ENCODE assay signal across 1 cellular context in the genomic region with DNA sequence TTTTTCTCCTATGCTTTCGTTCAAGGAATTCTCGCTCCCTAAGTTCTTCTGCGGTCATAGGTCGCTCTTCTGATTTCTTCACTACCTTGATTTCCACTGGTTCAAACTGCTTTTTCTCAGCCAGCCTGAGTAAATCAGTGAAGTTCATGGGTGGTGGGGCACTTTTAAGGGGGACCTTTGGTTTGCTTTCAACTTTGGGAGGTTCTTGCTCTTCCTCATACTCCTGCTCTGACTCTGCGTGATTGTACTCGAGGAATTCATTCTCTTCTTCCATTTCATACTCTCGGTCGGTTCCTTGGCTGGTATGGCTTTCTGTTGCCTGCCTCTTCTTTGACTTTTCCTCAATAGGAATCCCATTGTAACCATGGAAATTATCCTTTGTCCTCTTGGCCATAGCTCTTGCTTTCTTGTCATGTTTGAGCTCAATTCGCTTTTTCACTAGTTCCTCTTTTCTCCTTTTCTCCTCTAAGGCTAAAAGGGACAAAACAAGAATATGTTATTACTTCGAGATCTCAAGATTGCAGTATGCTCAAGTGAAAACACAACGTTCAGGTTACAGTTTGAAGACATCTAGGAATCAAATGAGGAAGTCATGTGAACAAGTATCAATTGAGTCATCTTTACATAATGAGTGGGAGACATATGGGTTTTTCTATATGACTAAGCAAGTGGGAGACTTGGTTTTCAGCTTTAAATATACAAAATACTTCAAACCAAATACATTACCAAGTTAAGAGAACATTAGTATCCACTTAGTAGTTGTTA.
TF ChIP-seq lines count a peak whose summit lies in the region.

No MANE protein-coding gene starts in this region.

TF ChIP-seq in K562, 482 proteins besides CTCF, POLR2A, EP300 and RAD21 (continues in another document):
- TF ChIP-seq ARID1B (IDR thresholded peaks at IDR 0.05) = peak; percentile 47; the same call in 1 of the 2 replicates
- TF ChIP-seq ZNF239 (CRISPR knock-in tag; IDR thresholded peaks at IDR 0.05) = no peak
- TF ChIP-seq NELFE (IDR thresholded peaks at IDR 0.05; ENCODE audit: insufficient read depth, insufficient read length) = no peak
- TF ChIP-seq, protein P1, sequence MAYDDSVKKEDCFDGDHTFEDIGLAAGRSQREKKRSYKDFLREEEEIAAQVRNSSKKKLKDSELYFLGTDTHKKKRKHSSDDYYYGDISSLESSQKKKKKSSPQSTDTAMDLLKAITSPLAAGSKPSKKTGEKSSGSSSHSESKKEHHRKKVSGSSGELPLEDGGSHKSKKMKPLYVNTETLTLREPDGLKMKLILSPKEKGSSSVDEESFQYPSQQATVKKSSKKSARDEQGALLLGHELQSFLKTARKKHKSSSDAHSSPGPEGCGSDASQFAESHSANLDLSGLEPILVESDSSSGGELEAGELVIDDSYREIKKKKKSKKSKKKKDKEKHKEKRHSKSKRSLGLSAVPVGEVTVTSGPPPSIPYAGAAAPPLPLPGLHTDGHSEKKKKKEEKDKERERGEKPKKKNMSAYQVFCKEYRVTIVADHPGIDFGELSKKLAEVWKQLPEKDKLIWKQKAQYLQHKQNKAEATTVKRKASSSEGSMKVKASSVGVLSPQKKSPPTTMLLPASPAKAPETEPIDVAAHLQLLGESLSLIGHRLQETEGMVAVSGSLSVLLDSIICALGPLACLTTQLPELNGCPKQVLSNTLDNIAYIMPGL (CRISPR knock-in tag; IDR thresholded peaks at IDR 0.05) = no peak
- no peak for TF ChIP-seq ARHGAP35 (IDR thresholded peaks at IDR 0.05; ENCODE audit: partially characterized antibody)
- TF ChIP-seq ZNF644 (tag; IDR thresholded peaks at IDR 0.05; ENCODE audit: low read depth) = no peak
- no peak for TF ChIP-seq NCOR1 (IDR thresholded peaks at IDR 0.05)
- TF ChIP-seq ZNF224 (CRISPR knock-in tag; IDR thresholded peaks at IDR 0.05) = no peak
- no peak for TF ChIP-seq SETDB1 (IDR thresholded peaks at IDR 0.05; ENCODE audit: low read length)
- peak; percentile 79 for TF ChIP-seq FOSL1 (tag; conservative IDR thresholded peaks at IDR 0.05)
- TF ChIP-seq ZNF3 (CRISPR knock-in tag; IDR thresholded peaks at IDR 0.05) = no peak
- TF ChIP-seq SRSF9 (IDR thresholded peaks at IDR 0.05; ENCODE audit: borderline replicate concordance, low read depth, low read length) = no peak
- peak; percentile 87 for TF ChIP-seq SPI1 (IDR thresholded peaks at IDR 0.05; ENCODE audit: borderline replicate concordance, low read depth, low read length)
- TF ChIP-seq GATAD2B (IDR thresholded peaks at IDR 0.05; ENCODE audit: borderline replicate concordance) = no peak
- no peak for TF ChIP-seq CCAR2 (IDR thresholded peaks at IDR 0.05; ENCODE audit: low read depth, low read length)
- 0 out of 2 replicates have a peak, but pooled peaks have one; percentile 9 for TF ChIP-seq CEBPB (tag; IDR thresholded peaks at IDR 0.05)
- TF ChIP-seq ZNF217 (CRISPR knock-in tag; IDR thresholded peaks at IDR 0.05) = no peak
- TF ChIP-seq, protein P2, sequence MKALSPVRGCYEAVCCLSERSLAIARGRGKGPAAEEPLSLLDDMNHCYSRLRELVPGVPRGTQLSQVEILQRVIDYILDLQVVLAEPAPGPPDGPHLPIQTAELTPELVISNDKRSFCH (CRISPR knock-in tag; IDR thresholded peaks at IDR 0.05) = no peak
- TF ChIP-seq, protein P2 (tag; IDR thresholded peaks at IDR 0.05) = no peak
- no peak for TF ChIP-seq SAFB (IDR thresholded peaks at IDR 0.05; ENCODE audit: borderline replicate concordance, low read depth, low read length)
- peak; percentile 74 for TF ChIP-seq ATF3 (IDR thresholded peaks at IDR 0.05)
- no peak for TF ChIP-seq ATF3 (CRISPR knock-in tag; conservative IDR thresholded peaks at IDR 0.05)
- TF ChIP-seq C11orf30 (IDR thresholded peaks at IDR 0.05; ENCODE audit: low read depth) = peak; percentile 40; the same call in 1 of the 2 replicates
- TF ChIP-seq DMBX1 (CRISPR knock-in tag; IDR thresholded peaks at IDR 0.05; ENCODE audit: borderline replicate concordance) = no peak
- no peak for TF ChIP-seq ZBTB1 (CRISPR knock-in tag; IDR thresholded peaks at IDR 0.05; ENCODE audit: borderline replicate concordance, low read depth)
- no peak for TF ChIP-seq HSF4 (CRISPR knock-in tag; IDR thresholded peaks at IDR 0.05; ENCODE audit: borderline replicate concordance)
- TF ChIP-seq SMARCA4 (IDR thresholded peaks at IDR 0.05) = peak; percentile 43; the same call in 1 of the 2 replicates
- TF ChIP-seq NFYB (IDR thresholded peaks at IDR 0.05; ENCODE audit: extremely low read depth, insufficient read length) = no peak
- no peak for TF ChIP-seq NR3C1 (CRISPR knock-in tag; IDR thresholded peaks at IDR 0.05)
- TF ChIP-seq, protein P3, sequence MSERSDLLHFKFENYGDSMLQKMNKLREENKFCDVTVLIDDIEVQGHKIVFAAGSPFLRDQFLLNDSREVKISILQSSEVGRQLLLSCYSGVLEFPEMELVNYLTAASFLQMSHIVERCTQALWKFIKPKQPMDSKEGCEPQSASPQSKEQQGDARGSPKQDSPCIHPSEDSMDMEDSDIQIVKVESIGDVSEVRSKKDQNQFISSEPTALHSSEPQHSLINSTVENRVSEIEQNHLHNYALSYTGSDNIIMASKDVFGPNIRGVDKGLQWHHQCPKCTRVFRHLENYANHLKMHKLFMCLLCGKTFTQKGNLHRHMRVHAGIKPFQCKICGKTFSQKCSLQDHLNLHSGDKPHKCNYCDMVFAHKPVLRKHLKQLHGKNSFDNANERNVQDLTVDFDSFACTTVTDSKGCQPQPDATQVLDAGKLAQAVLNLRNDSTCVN (CRISPR knock-in tag; IDR thresholded peaks at IDR 0.05) = no peak
- TF ChIP-seq RCOR1 (IDR thresholded peaks at IDR 0.05; ENCODE audit: borderline replicate concordance in 1 of 2, low read depth in 2 of 2, low read length in 2 of 2) = peak in 1 of 2 experiments; percentile 27; a peak in 1 of 4 replicates
- TF ChIP-seq NRF1 (conservative IDR thresholded peaks at IDR 0.05 in 1 of 2, IDR thresholded peaks at IDR 0.05 in 1 of 2) = 0 out of 4 replicates have a peak, but pooled peaks of 1 of the 2 experiments have one; percentile 18
- peak; percentile 47; the same call in 1 of the 2 replicates for TF ChIP-seq SOX6 (IDR thresholded peaks at IDR 0.05)
- TF ChIP-seq ZBTB7A (IDR thresholded peaks at IDR 0.05; ENCODE audit: borderline replicate concordance, control insufficient read depth, low read depth, low read length) = no peak
- peak; percentile 34; the same call in 1 of the 2 replicates for TF ChIP-seq MAFF (IDR thresholded peaks at IDR 0.05; ENCODE audit: low read length)
- TF ChIP-seq EP400 (IDR thresholded peaks at IDR 0.05) = no peak
- TF ChIP-seq STAT5A (IDR thresholded peaks at IDR 0.05; ENCODE audit: borderline replicate concordance, low read length) = no peak
- no peak for TF ChIP-seq ZBTB2 (IDR thresholded peaks at IDR 0.05)
- TF ChIP-seq KLF10 (CRISPR knock-in tag; IDR thresholded peaks at IDR 0.05) = no peak
- peak; percentile 35 for TF ChIP-seq MEIS2 (IDR thresholded peaks at IDR 0.05; ENCODE audit: partially characterized antibody)
- peak; percentile 64; the same call in 1 of the 2 replicates for TF ChIP-seq SMARCE1 (IDR thresholded peaks at IDR 0.05)
- no peak for TF ChIP-seq PKNOX1 (IDR thresholded peaks at IDR 0.05)
- no peak for TF ChIP-seq PHB (CRISPR knock-in tag; IDR thresholded peaks at IDR 0.05)
- peak; percentile 74; the same call in 1 of the 2 replicates for TF ChIP-seq JUND (IDR thresholded peaks at IDR 0.05; ENCODE audit: borderline replicate concordance, low read depth, low read length)
- peak; percentile 74 for TF ChIP-seq JUND (tag; IDR thresholded peaks at IDR 0.05; ENCODE audit: borderline replicate concordance, low read depth, low read length)
- TF ChIP-seq CHAMP1 (IDR thresholded peaks at IDR 0.05) = no peak
- TF ChIP-seq, protein P4, sequence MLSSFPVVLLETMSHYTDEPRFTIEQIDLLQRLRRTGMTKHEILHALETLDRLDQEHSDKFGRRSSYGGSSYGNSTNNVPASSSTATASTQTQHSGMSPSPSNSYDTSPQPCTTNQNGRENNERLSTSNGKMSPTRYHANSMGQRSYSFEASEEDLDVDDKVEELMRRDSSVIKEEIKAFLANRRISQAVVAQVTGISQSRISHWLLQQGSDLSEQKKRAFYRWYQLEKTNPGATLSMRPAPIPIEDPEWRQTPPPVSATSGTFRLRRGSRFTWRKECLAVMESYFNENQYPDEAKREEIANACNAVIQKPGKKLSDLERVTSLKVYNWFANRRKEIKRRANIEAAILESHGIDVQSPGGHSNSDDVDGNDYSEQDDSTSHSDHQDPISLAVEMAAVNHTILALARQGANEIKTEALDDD (IDR thresholded peaks at IDR 0.05) = peak; percentile 69
- TF ChIP-seq SREBF2 (CRISPR knock-in tag; IDR thresholded peaks at IDR 0.05) = no peak
- no peak for TF ChIP-seq THRB (CRISPR knock-in tag; conservative IDR thresholded peaks at IDR 0.05)
- no peak for TF ChIP-seq NCOA6 (IDR thresholded peaks at IDR 0.05)
- no peak for TF ChIP-seq CEBPG (CRISPR knock-in tag; IDR thresholded peaks at IDR 0.05)
- 0 out of 4 replicates have a peak, but pooled peaks of 1 of the 2 experiments have one; percentile 39 for TF ChIP-seq CEBPG (tag; conservative IDR thresholded peaks at IDR 0.05 in 1 of 2, IDR thresholded peaks at IDR 0.05 in 1 of 2)
- TF ChIP-seq TFAP4 (CRISPR knock-in tag; IDR thresholded peaks at IDR 0.05; ENCODE audit: borderline replicate concordance) = no peak
- no peak for TF ChIP-seq RBM25 (IDR thresholded peaks at IDR 0.05; ENCODE audit: low read depth, low read length, severe bottlenecking)
- TF ChIP-seq PHB2 (IDR thresholded peaks at IDR 0.05; ENCODE audit: low read depth) = no peak
